ENCODE assay signal across 19 cellular contexts in the genomic region with DNA sequence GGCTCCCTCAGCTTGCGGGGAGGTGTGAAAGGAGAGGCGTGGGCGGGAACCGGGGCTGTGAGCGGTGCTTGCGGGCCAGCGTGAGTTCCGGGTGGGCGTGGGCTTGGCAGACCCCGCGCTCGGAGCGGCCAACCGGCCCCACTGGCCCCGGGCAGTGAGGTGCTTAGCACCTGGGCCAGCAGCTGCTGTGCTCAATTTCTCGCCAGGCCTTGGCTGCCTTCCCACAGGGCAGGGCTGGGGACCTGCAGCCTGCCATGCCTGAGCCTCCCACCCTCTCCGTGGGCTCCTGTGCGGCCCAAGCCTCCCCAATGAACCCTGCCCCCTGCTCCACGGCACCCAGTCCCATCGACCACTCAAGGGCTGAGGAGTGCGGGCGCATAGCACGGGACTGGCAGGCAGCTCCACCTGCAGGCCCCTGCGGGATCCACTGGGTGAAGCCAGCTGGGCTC. TPM values are rescaled to one million over a fixed set of nuclear protein-coding genes. Genes with fewer than 3 reads are reported as not detected.
"Had no signal": no experiment of that assay in that cellular context is flagged by ENCODE, and none has a peak within 500 bp of the region (broad histone marks: within the 10 kb centered on the region; RNA-seq: fewer than 3 reads in every experiment).

No MANE protein-coding gene starts in this region.

- H3K27ac ChIP-seq: body of pancreas, right atrium auricular region, skin epidermis had no signal

- H3K4me1 ChIP-seq: body of pancreas, right atrium auricular region had no signal

- H3K27me3 ChIP-seq: body of pancreas, right atrium auricular region had no signal

- DNase-seq: activated CD4-positive, alpha-beta T cell treated with anti-CD3 and anti-CD28 coated beads, Interleukin-2, amount 50 U/mL, for 1 hour; activated CD8-positive, alpha-beta memory T cell treated with anti-CD3 and anti-CD28 coated beads for 24 hours; activated gamma-delta T cell treated with Interleukin-2 at 50 U/mL for 16 hours; activated naive CD8-positive, alpha-beta T cell treated with anti-CD3 and anti-CD28 coated beads for 36 hours; amygdala; body of pancreas; cortex of kidney; effector CD8-positive, alpha-beta T cell; foreskin melanocyte; head of caudate nucleus; mesendoderm; natural killer cell; occipital lobe; stimulated activated CD4-positive, alpha-beta T cell treated with anti-CD3 and anti-CD28 coated beads, Interleukin-15, amount 100 ng/mL, for 24 hours; stimulated activated naive CD8-positive, alpha-beta T cell treated with anti-CD3 and anti-CD28 coated beads, Interleukin-15, Interleukin-2, amounts not matched to agents 100 U/mL and 50 U/mL, for 24 hours had no signal

- H3K9me3 ChIP-seq: body of pancreas, right atrium auricular region had no signal

- H3K4me3 ChIP-seq: body of pancreas, right atrium auricular region, skin epidermis had no signal

- H3K36me3 ChIP-seq: right atrium auricular region had no signal

RNA-seq across cellular contexts. Expression of gene MEP1B, which starts 50.0 kb away (rescaled TPM):
- total RNA-seq: body of pancreas, lower leg skin, natural killer cell, progenitor cell of endocrine pancreas, right atrium auricular region had no signal
